Comparison of ENCODE assay signal across 14 cellular contexts in genomic region chr1:3417082-3417728, GRCh38. TPM values are rescaled to one million over a fixed set of nuclear protein-coding genes. Genes with fewer than 3 reads are reported as not detected.
DNase-seq lines count a peak whose midpoint lies in the region; FAIRE-seq and TF ChIP-seq lines count a peak whose summit lies in the region.
"Had no signal": no experiment of that assay in that cellular context is flagged by ENCODE, and none has a peak within 500 bp of the region (broad histone marks: within the 10 kb centered on the region; RNA-seq: fewer than 3 reads in every experiment).

No MANE protein-coding gene starts in this region.

- H3K9ac ChIP-seq in mammary epithelial cell (ENCODE audit: insufficient read depth, low read length), result no peak overlapping the region

- H3K27ac ChIP-seq in mammary epithelial cell (ENCODE audit: insufficient read depth, low read depth, low read length) (no peak overlapping the region), small intestine (ENCODE audit: low read depth in 1 of 2, low read length in 1 of 2) (no peak overlapping the region)
- H3K27ac ChIP-seq: breast epithelium, esophagus squamous epithelium had no signal

- BruUV-seq in MCF 10A (replicated peaks; lab: Mats Ljungman, UMichigan) (no TSS peak), mammary epithelial cell (replicated peaks; lab: Mats Ljungman, UMichigan) (no TSS peak)

- H3K36me3 ChIP-seq in mammary epithelial cell (ENCODE audit: insufficient read depth, low read length) (no peaks in the 10 kb centered on the region), small intestine (ENCODE audit: control insufficient read depth in 2 of 2, insufficient read depth in 2 of 2, low read length in 2 of 2) (peaks cover 0 to 2% of the 10 kb centered on the region in 2 donors)
- H3K36me3 ChIP-seq: breast epithelium, esophagus squamous epithelium had no signal

- DNase-seq in MCF 10A (ENCODE audit: unreplicated experiment) (peak; percentile 4), mammary epithelial cell (no peak), NAMALWA (ENCODE audit: low spot score) (peak; percentile 65), epithelial cell of esophagus (ENCODE audit: low read depth) (no peak), small intestine (peak; percentile 75), nucleus accumbens (lab: John Stamatoyannopoulos, UW) (no peak), NCI-H1694 (lab: John Stamatoyannopoulos, UW) (no peak)
- DNase-seq in stimulated activated CD4-positive, alpha-beta T cell treated with anti-CD3 and anti-CD28 coated beads, Interleukin-12 subunit alpha, Interleukin-12 subunit beta, amount 100 ng/mL, for 4 hours, result no peak
- DNase-seq: esophagus squamous epithelium; NCI-H187 treated with DMSO at 0.1 percent for 48 hours; stimulated activated CD4-positive, alpha-beta T cell treated with anti-CD3 and anti-CD28 coated beads, Interleukin-2, amount 100 ng/mL, for 24 hours had no signal

- no peak for FAIRE-seq in small intestine (lab: Jason Lieb, UNC)
- FAIRE-seq: GM19239 had no signal

- H3K4me2 ChIP-seq in mammary epithelial cell (ENCODE audit: insufficient read depth, low read depth, low read length), result no peak overlapping the region

- H3K79me2 ChIP-seq in mammary epithelial cell (ENCODE audit: insufficient read depth, low read length), result no peaks in the 10 kb centered on the region

- CTCF ChIA-PET in MCF 10A (lab: Yijun Ruan, JAX) (interaction anchor here (0.5 to 1.1 kb wide), 4 partner anchors 56 to 1222 kb away, joined by 3 read pairs; partner anchors contain the start of gene FAAP20), mammary epithelial cell (lab: Charles Lee; ENCODE audit: low non-redundant PET) (no interaction called here)

- in situ Hi-C loops in mammary epithelial cell (cut with MboI; ENCODE audit: low sequenced_read_pairs in 2 of 2), result no loop called here

- WGBS in mammary epithelial cell (ENCODE audit: low coverage, missing lambda C conversion rate), result 65% methylated on average over 6 of the region's 6 CpGs
- WGBS in small intestine, 3 donors, result 41 to 72% (median 57%) methylated on average over 6 of the region's 6 CpGs

- TF ChIP-seq CTCF in MCF 10A (IDR thresholded peaks at IDR 0.05; ENCODE audit: unreplicated experiment) (peak; percentile 50), mammary epithelial cell (conservative IDR thresholded peaks at IDR 0.05 in 1 of 2, IDR thresholded peaks at IDR 0.05 in 1 of 2; ENCODE audit: extremely low read depth in 1 of 2, insufficient read depth in 1 of 2, low read depth in 1 of 2, low read length in 2 of 2) (peak in 1 of 2 donors; percentile 32), epithelial cell of esophagus (IDR thresholded peaks at IDR 0.05; ENCODE audit: insufficient read depth, low read depth, low read length, missing control alignments) (peak; percentile 14)

- no peaks in the 10 kb centered on the region for H3K36me3 Mint-ChIP-seq in MCF 10A (ENCODE audit: insufficient read depth, unreplicated experiment)

- H3K9me3 ChIP-seq in mammary epithelial cell (replicated peaks; ENCODE audit: insufficient read depth, low read length), result peaks cover 8% of the 10 kb centered on the region
- H3K9me3 ChIP-seq in small intestine (ENCODE audit: control insufficient read depth, low read depth), result peaks cover 4% of the 10 kb centered on the region

- POLR2A ChIA-PET in MCF 10A (lab: Yijun Ruan, JAX), result no interaction called here

- H3K9me3 Mint-ChIP-seq in MCF 10A (ENCODE audit: unreplicated experiment), result no peaks in the 10 kb centered on the region

- dilution Hi-C loops in mammary epithelial cell (cut with HindIII; ENCODE audit: low sequenced_read_pairs), result no loop called here

- H2AFZ ChIP-seq in mammary epithelial cell (ENCODE audit: low read depth, low read length), result no peak overlapping the region

- no peaks in the 10 kb centered on the region for H4K20me1 ChIP-seq in mammary epithelial cell (ENCODE audit: insufficient read depth, low read length)

- intact Hi-C loops in MCF 10A (cut with micrococcal nuclease) (no loop called here), mammary epithelial cell (cut with micrococcal nuclease) (no loop called here)

- H3K4me3 ChIP-seq in mammary epithelial cell (replicated peaks in 1 of 3; ENCODE audit: insufficient read depth in 1 of 3, low read depth in 2 of 3, low read length in 3 of 3) (no peak overlapping the region), epithelial cell of esophagus (ENCODE audit: low read length) (no peak overlapping the region), small intestine (ENCODE audit: low read depth in 1 of 2, low read length in 2 of 2) (no peak overlapping the region)
- H3K4me3 ChIP-seq: breast epithelium, esophagus squamous epithelium had no signal

- no peak overlapping the region for H3K27ac Mint-ChIP-seq in MCF 10A (ENCODE audit: low read depth, unreplicated experiment)
- H3K27ac Mint-ChIP-seq: activated T-helper 1 cell treated with anti-CD3 and anti-CD28 coated beads, Interleukin-12 subunit alpha, Interleukin-12 subunit beta, Interleukin-2, Interleukin-4 antibody, amounts not matched to agents 30 ng/mL and 10 ng/mL and 1 ng/mL, durations not matched to agents 14 hours and 24 hours and 36 hours had no signal

- H3K4me3 Mint-ChIP-seq in MCF 10A (ENCODE audit: unreplicated experiment), result no peak overlapping the region
- H3K4me3 Mint-ChIP-seq: activated T-helper 1 cell treated with anti-CD3 and anti-CD28 coated beads, Interleukin-12 subunit alpha, Interleukin-12 subunit beta, Interleukin-2, Interleukin-4 antibody, amounts not matched to agents 30 ng/mL and 10 ng/mL and 1 ng/mL, durations not matched to agents 14 hours and 24 hours and 36 hours had no signal

- peaks cover 33% of the 10 kb centered on the region for H3K27me3 Mint-ChIP-seq in MCF 10A (ENCODE audit: insufficient read depth, unreplicated experiment)

- no peaks in the 10 kb centered on the region for H3K4me1 Mint-ChIP-seq in MCF 10A (ENCODE audit: insufficient read depth, unreplicated experiment)

- peaks cover 2% of the 10 kb centered on the region for H3K27me3 ChIP-seq in mammary epithelial cell (ENCODE audit: insufficient read depth, low read length)
- peaks cover 0 to 2% of the 10 kb centered on the region in 2 donors for H3K27me3 ChIP-seq in small intestine (ENCODE audit: control insufficient read depth in 2 of 2, insufficient read depth in 2 of 2, low read length in 2 of 2)

- H3K4me1 ChIP-seq in mammary epithelial cell (ENCODE audit: insufficient read depth, low read length), result no peaks in the 10 kb centered on the region
- no peaks in the 10 kb centered on the region for H3K4me1 ChIP-seq in small intestine (ENCODE audit: control insufficient read depth in 2 of 2, insufficient read depth in 1 of 2, low read depth in 1 of 2, low read length in 1 of 2)
- H3K4me1 ChIP-seq: breast epithelium had no signal

RNA-seq across cellular contexts. Expression of gene ARHGEF16, which starts 37.3 kb away (rescaled TPM):
- total RNA-seq in MCF 10A (2022) (8.6 and 8.8 TPM in 2 replicates), mammary epithelial cell (1 to 10 TPM; 5.9 to 6.7 TPM)
- polyA plus RNA-seq in mammary epithelial cell (7.6 TPM), small intestine (100 to 1,000 TPM in 2 of 3 donors, 10 to 100 TPM in 1; 31.0 to 121 (median 117) TPM)
- polyA minus RNA-seq in mammary epithelial cell, result 3.5 TPM
- total RNA-seq: activated T-helper 1 cell treated with anti-CD3 and anti-CD28 coated beads, Interleukin-12 subunit alpha, Interleukin-12 subunit beta, Interleukin-2, Interleukin-4 antibody, amounts not matched to agents 30 ng/mL and 10 ng/mL and 1 ng/mL, durations not matched to agents 14 hours and 24 hours and 36 hours had no signal

Comparison
In these comparisons a context has a peak if more than half of its experiments do, and no peak if none do; other contexts are left out.
1. DNase-seq: peak in MCF 10A (single experiment), NAMALWA (single experiment) and small intestine (single experiment); none in mammary epithelial cell (single experiment), epithelial cell of esophagus (single experiment), nucleus accumbens (0 of 56), stimulated activated CD4-positive, alpha-beta T cell treated with anti-CD3 and anti-CD28 coated beads, Interleukin-12 subunit alpha, Interleukin-12 subunit beta, amount 100 ng/mL, for 4 hours (single experiment) and NCI-H1694 (single experiment).